Comparison of ENCODE assay signal across 8 cellular contexts in the genomic region with DNA sequence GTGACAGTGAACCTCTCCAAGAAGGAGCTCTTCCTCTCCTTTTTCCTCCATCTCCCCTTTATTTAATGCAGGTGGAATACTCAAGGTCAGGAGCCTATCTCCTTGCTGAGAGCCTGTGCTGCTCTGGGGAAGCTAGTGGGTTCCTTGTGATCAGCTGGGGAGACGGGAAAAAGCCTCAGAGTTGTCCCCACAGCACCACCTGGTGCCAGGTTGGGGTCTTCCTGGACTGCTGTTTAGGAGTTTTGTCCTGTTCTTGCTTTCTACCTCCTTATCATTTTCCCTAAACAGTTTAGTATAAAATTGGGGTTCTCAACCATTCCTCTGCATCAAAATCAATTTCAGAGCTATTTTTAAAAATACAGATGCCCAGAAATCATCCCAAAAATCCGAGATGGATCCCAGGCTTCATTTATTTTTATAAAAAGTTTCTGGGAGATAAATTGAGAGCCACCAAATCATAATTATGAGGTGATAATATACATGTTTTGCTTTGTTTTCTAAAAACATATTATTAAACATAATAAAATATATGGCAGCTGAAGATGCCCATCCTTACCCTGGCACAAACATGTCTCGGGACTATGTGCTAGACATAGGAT. TPM values are rescaled to one million over a fixed set of nuclear protein-coding genes. Genes with fewer than 3 reads are reported as not detected.
A peak's percentile ranks its signal among the peaks of the same experiment; 100 is the strongest.
DNase-seq lines count a peak whose midpoint lies in the region; ATAC-seq and TF ChIP-seq lines count a peak whose summit lies in the region.

No MANE protein-coding gene starts in this region.

- H4K20me1 ChIP-seq in MM.1S (ENCODE audit: insufficient read depth, low read length): no peaks in the 10 kb centered on the region

- H3K79me2 ChIP-seq in MM.1S (ENCODE audit: low read length): peaks cover 31% of the 10 kb centered on the region

- H3K9me3 Mint-ChIP-seq in immature natural killer cell: no peaks in the 10 kb centered on the region

- H3K9ac ChIP-seq in MM.1S (ENCODE audit: low read length): no peak overlapping the region

- H3K4me1 ChIP-seq in MM.1S (ENCODE audit: low read length): no peaks in the 10 kb centered on the region

- H3K9me2 ChIP-seq in MM.1S (replicated peaks; ENCODE audit: insufficient read depth, low read length): no peaks in the 10 kb centered on the region

- no peaks in the 10 kb centered on the region for H3K36me3 Mint-ChIP-seq in immature natural killer cell

- H3K27ac ChIP-seq in MM.1S (ENCODE audit: low read length): no peak overlapping the region

- no peak overlapping the region for H3K4me3 ChIP-seq in MM.1S (ENCODE audit: low read length)

- H3K36me3 ChIP-seq in MM.1S (replicated peaks; ENCODE audit: insufficient read depth, low read length): no peaks in the 10 kb centered on the region

- H3F3A ChIP-seq in MM.1S (ENCODE audit: insufficient read depth, low read length): no peaks in the 10 kb centered on the region

- H3K4me3 Mint-ChIP-seq in immature natural killer cell: no peak overlapping the region

- no peaks in the 10 kb centered on the region for H3K9me3 ChIP-seq in MM.1S (replicated peaks; ENCODE audit: insufficient read depth, low read length)

- peak; percentile 42 for DNase-seq in COLO668 (lab: John Stamatoyannopoulos, UW; ENCODE audit: unreplicated experiment)
- DNase-seq in MM.1S: peak; percentile 24
- DNase-seq in T1000 (lab: John Stamatoyannopoulos, UW): peak; percentile 10
- DNase-seq in germinal center (ENCODE audit: low spot score): peak; percentile 47
- DNase-seq in retina: peak; percentile 60
- DNase-seq in globus pallidus (ENCODE audit: low spot score): no peak
- DNase-seq in immature natural killer cell: no peak

- H3K27me3 ChIP-seq in MM.1S (replicated peaks; ENCODE audit: insufficient read depth, low read length): no peaks in the 10 kb centered on the region

- H3K4me1 Mint-ChIP-seq in immature natural killer cell: no peaks in the 10 kb centered on the region

- peak; percentile 60 for ATAC-seq in GM18867 (IDR thresholded peaks at IDR 0.05; ENCODE audit: unreplicated experiment)

- no peak overlapping the region for H2AFZ ChIP-seq in MM.1S (ENCODE audit: low read length)

- TF ChIP-seq CTCF in MM.1S (IDR thresholded peaks at IDR 0.05; ENCODE audit: low read length): peak; percentile 58

- no peak overlapping the region for H3K27ac Mint-ChIP-seq in immature natural killer cell

- H3K27me3 Mint-ChIP-seq in immature natural killer cell (ENCODE audit: low read depth in 3 of 3): no peaks in the 10 kb centered on the region

- H3K4me2 ChIP-seq in MM.1S (ENCODE audit: low read depth, low read length): no peak overlapping the region

RNA-seq across cellular contexts. Expression of gene MACC1, which starts 44.3 kb away (rescaled TPM):
- polyA plus RNA-seq in immature natural killer cell: 1 to 10 TPM in 1 of 3 donors, under 1 TPM in 1, not detected in 1; 0.03 to 1.6 TPM

Comparison
In these comparisons a context has a peak if more than half of its experiments do, and no peak if none do; other contexts are left out.
1. DNase-seq: peak in COLO668 (single experiment), MM.1S (single experiment), T1000 (single experiment), germinal center (single experiment) and retina (single experiment); none in globus pallidus (single experiment) and immature natural killer cell (0 of 3).